19 cellular contexts compared by ENCODE assay signal in the genomic region with DNA sequence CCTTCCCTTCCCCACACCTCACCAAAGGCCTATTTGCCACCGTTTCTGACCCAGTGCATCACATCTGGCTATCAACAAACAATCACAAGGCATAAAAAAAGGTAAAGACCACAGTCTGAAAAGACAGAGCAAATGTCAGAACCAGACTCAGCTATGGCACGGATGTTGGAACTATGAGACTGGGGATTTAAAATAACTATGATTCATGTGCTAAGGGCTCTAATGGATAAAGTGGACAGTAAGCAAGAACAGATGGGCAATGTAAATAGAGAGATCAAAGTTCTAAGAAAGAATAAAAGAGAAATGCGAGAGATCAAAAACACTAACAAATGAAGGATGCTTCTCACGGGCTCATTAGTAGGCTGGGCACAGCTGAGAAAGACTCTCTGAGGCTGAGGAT.
"Had no signal": no experiment of that assay in that cellular context is flagged by ENCODE, and none has a peak within 500 bp of the region (broad histone marks: within the 10 kb centered on the region; RNA-seq: fewer than 3 reads in every experiment).

No MANE protein-coding gene starts in this region.

- ATAC-seq: effector memory CD8-positive, alpha-beta T cell; gastrocnemius medialis; left lobe of liver; naive thymus-derived CD8-positive, alpha-beta T cell; psoas muscle; right lobe of liver; stimulated activated naive B cell treated with anti-CD40 and anti-IgM and Interleukin-4, amounts not matched to agents 10 μg/mL and 1 μg/mL and 100 μg/mL, for 72 hours; stimulated activated naive CD8-positive, alpha-beta T cell treated with anti-CD3 and anti-CD28 coated beads, Interleukin-15, amount 100 ng/mL, for 72 hours had no signal

- H3K9me3 ChIP-seq: esophagus muscularis mucosa, gastrocnemius medialis, neutrophil, psoas muscle, right lobe of liver, thoracic aorta, transverse colon had no signal

- H3K27ac ChIP-seq: epithelial cell of prostate, esophagus muscularis mucosa, gastrocnemius medialis, neutrophil, psoas muscle, right lobe of liver, thoracic aorta, transverse colon had no signal

- DNase-seq: effector memory CD8-positive, alpha-beta T cell; gastrocnemius medialis; islet precursor cell; mammary epithelial cell; naive thymus-derived CD8-positive, alpha-beta T cell; psoas muscle; retina; right lobe of liver; stimulated activated CD4-positive, alpha-beta T cell treated with anti-CD3 and anti-CD28 coated beads, Interleukin-2, amount 100 ng/mL, for 24 hours; stimulated activated CD4-positive, alpha-beta T cell treated with anti-CD3 and anti-CD28 coated beads, Interleukin-4, amount 100 ng/mL, for 4 hours; stimulated activated naive B cell treated with anti-CD40 and anti-IgM and Interleukin-4, amounts not matched to agents 10 μg/mL and 1 μg/mL and 100 μg/mL, for 72 hours; stimulated activated naive CD8-positive, alpha-beta T cell treated with anti-CD3 and anti-CD28 coated beads, Interleukin-15, amount 100 ng/mL, for 72 hours; substantia nigra; transverse colon had no signal

- H3K27me3 ChIP-seq: esophagus muscularis mucosa, gastrocnemius medialis, right lobe of liver, transverse colon had no signal

- H3K36me3 ChIP-seq: esophagus muscularis mucosa, gastrocnemius medialis, neutrophil, right lobe of liver, thoracic aorta, transverse colon had no signal

- H3K4me3 ChIP-seq: esophagus muscularis mucosa, gastrocnemius medialis, psoas muscle, right lobe of liver, thoracic aorta, transverse colon had no signal

- H3K4me1 ChIP-seq: esophagus muscularis mucosa, gastrocnemius medialis, psoas muscle, transverse colon had no signal
